ENCODE assay signal across 8 cellular contexts in genomic region chr17:879546-879945, GRCh38.
DNase-seq lines count a peak whose midpoint lies in the region; TF ChIP-seq lines count a peak whose summit lies in the region.

No MANE protein-coding gene starts in this region.

- no peak for TF ChIP-seq POLR2A in testis (IDR thresholded peaks at IDR 0.05)

- H3K36me3 Mint-ChIP-seq in neural progenitor cell: peaks cover 37% of the 10 kb centered on the region

- peaks cover 17% of the 10 kb centered on the region for H3F3A ChIP-seq in neural progenitor cell (ENCODE audit: low read depth)

- no peak overlapping the region for H2AFZ ChIP-seq in neural progenitor cell (replicated peaks)

- H3K4me3 ChIP-seq in NT2/D1 (ENCODE audit: insufficient read length, low read depth) (no peak overlapping the region), fibroblast of mammary gland (ENCODE audit: control insufficient read depth, low read depth, low read length) (no peak overlapping the region), neural progenitor cell (no peak overlapping the region), testis (no peak overlapping the region)

- H3K27ac Mint-ChIP-seq in neural progenitor cell: no peak overlapping the region

- peak; percentile 71 for TF ChIP-seq CTCF in fibroblast of mammary gland (conservative IDR thresholded peaks at IDR 0.05; ENCODE audit: control insufficient read depth, insufficient read depth, low read depth, low read length)
- peak; percentile 78 for TF ChIP-seq CTCF in neural progenitor cell (IDR thresholded peaks at IDR 0.05)
- TF ChIP-seq CTCF in testis (IDR thresholded peaks at IDR 0.05): peak; percentile 48 to 62 (median 50)

- no peaks in the 10 kb centered on the region for H3K9me3 ChIP-seq in NT2/D1 (ENCODE audit: insufficient read depth, low read length)
- no peaks in the 10 kb centered on the region for H3K9me3 ChIP-seq in neural progenitor cell (ENCODE audit: low read depth)
- H3K9me3 ChIP-seq in testis: no peaks in the 10 kb centered on the region

- intact Hi-C loops in testis (cut with DNase I; ENCODE audit: low total_unique reads): loop anchor here (10.0 kb wide), 1 partner anchor 105 kb away; no protein-coding TSS in a partner anchor

- H3K27me3 Mint-ChIP-seq in neural progenitor cell (ENCODE audit: insufficient read depth, low read depth): peaks cover 13% of the 10 kb centered on the region

- no peak overlapping the region for H3K4me3 Mint-ChIP-seq in neural progenitor cell

- peaks cover 19% of the 10 kb centered on the region for H3K9me3 Mint-ChIP-seq in neural progenitor cell

- H4K20me1 ChIP-seq in neural progenitor cell (ENCODE audit: low read depth): peaks cover 53% of the 10 kb centered on the region

- peak; percentile 8 for DNase-seq in NK-92 treated with Interleukin-12 subunit alpha and Interleukin-12 subunit beta, amount 100 ng/mL, for 24 hours (lab: John Stamatoyannopoulos, UW)
- DNase-seq in NK-92 (lab: John Stamatoyannopoulos, UW; ENCODE audit: unreplicated experiment) (no peak), NT2/D1 (ENCODE audit: low read depth, low spot score) (peak; percentile 75), fibroblast of mammary gland (ENCODE audit: low read depth) (peak; percentile 92), neural progenitor cell (ENCODE audit: low spot score) (peak; percentile 93), testis (peak; percentile 83), NCI-H2227 (lab: John Stamatoyannopoulos, UW; ENCODE audit: unreplicated experiment) (no peak)
- peak; percentile 61 for DNase-seq in activated T-cell treated with anti-CD3 and anti-CD28 coated beads, Interleukin-2, amount 50 U/mL, for 1 hour

- H3K27me3 ChIP-seq in NT2/D1 (ENCODE audit: insufficient read depth, insufficient read length) (no peaks in the 10 kb centered on the region), neural progenitor cell (no peaks in the 10 kb centered on the region), testis (no peaks in the 10 kb centered on the region)

- no peaks in the 10 kb centered on the region for H3K36me3 ChIP-seq in NT2/D1 (ENCODE audit: insufficient read depth, insufficient read length, low read length)
- no peaks in the 10 kb centered on the region for H3K36me3 ChIP-seq in neural progenitor cell
- H3K36me3 ChIP-seq in testis (ENCODE audit: low read depth, missing control alignments): no peaks in the 10 kb centered on the region

- H3K27ac ChIP-seq in neural progenitor cell (no peak overlapping the region), testis (peak overlapping the region; percentile 68 to 85)

- no peak overlapping the region for H3K9ac ChIP-seq in NT2/D1 (ENCODE audit: insufficient read length, low read depth)
- H3K9ac ChIP-seq in neural progenitor cell: no peak overlapping the region

- H3K4me1 ChIP-seq in NT2/D1 (ENCODE audit: insufficient read depth, insufficient read length) (peaks cover 4% of the 10 kb centered on the region), neural progenitor cell (peaks cover 12% of the 10 kb centered on the region), testis (peaks cover 38% of the 10 kb centered on the region)

- H3K79me2 ChIP-seq in neural progenitor cell (ENCODE audit: low read depth): peaks cover 75% of the 10 kb centered on the region

- peaks cover 56% of the 10 kb centered on the region for H3K4me1 Mint-ChIP-seq in neural progenitor cell

- 36 to 51% methylated on average over 11 to 16 of the region's 16 CpGs for WGBS in testis, 2 donors

- no peak overlapping the region for H3K4me2 ChIP-seq in neural progenitor cell

Comparison
In these comparisons a context has a peak if more than half of its experiments do, and no peak if none do; other contexts are left out.
1. DNase-seq: peak in NK-92 treated with Interleukin-12 subunit alpha and Interleukin-12 subunit beta, amount 100 ng/mL, for 24 hours (single experiment), NT2/D1 (single experiment), activated T-cell treated with anti-CD3 and anti-CD28 coated beads, Interleukin-2, amount 50 U/mL, for 1 hour (single experiment), fibroblast of mammary gland (single experiment), neural progenitor cell (single experiment) and testis (single experiment); none in NK-92 (single experiment) and NCI-H2227 (single experiment).
2. Peak in every context shown above with its lines, with median percentiles within 50 percentile points of each other: CTCF ChIP-seq.